Comparison of ENCODE assay signal across 16 cellular contexts in genomic region chr2:27095427-27095744, GRCh38. TPM values are rescaled to one million over a fixed set of nuclear protein-coding genes. Genes with fewer than 3 reads are reported as not detected.
DNase-seq lines count a peak whose midpoint lies in the region; ATAC-seq, FAIRE-seq and TF ChIP-seq lines count a peak whose summit lies in the region.
"Had no signal": no experiment of that assay in that cellular context is flagged by ENCODE, and none has a peak within 500 bp of the region (broad histone marks: within the 10 kb centered on the region; RNA-seq: fewer than 3 reads in every experiment).

No MANE protein-coding gene starts in this region.

- H3K9me3 Mint-ChIP-seq in Caco-2 (ENCODE audit: unreplicated experiment) (no peaks in the 10 kb centered on the region), memory B cell (no peaks in the 10 kb centered on the region)
- H3K9me3 Mint-ChIP-seq: activated naive CD4-positive, alpha-beta T cell treated with anti-CD3 and anti-CD28 coated beads, Interleukin-2, amount 50 U/mL, for 72 hours had no signal

- H3K27me3 ChIP-seq in Caco-2 (replicated peaks; ENCODE audit: control insufficient read depth, insufficient read depth, low read length) = no peaks in the 10 kb centered on the region
- H3K27me3 ChIP-seq in SU-DHL-6 (ENCODE audit: low read length) = no peaks in the 10 kb centered on the region
- H3K27me3 ChIP-seq in small intestine (ENCODE audit: control insufficient read depth in 2 of 2, insufficient read depth in 2 of 2, low read length in 2 of 2) = no peaks in the 10 kb centered on the region
- H3K27me3 ChIP-seq: brain microvascular endothelial cell, gastroesophageal sphincter, ovary had no signal

- WGBS in small intestine, 3 donors = 75 to 91% (median 83%) methylated on average over 2 of the region's 2 CpGs

- H4K20me1 ChIP-seq in SU-DHL-6 (ENCODE audit: low read depth, low read length) = no peaks in the 10 kb centered on the region

- no peak for ATAC-seq in memory B cell (ENCODE audit: low read depth)

- H3K9ac ChIP-seq in SU-DHL-6 (ENCODE audit: low read length) = no peak overlapping the region

- CTCF ChIA-PET in Caco-2 (lab: Charles Lee) = interaction anchor here (0.9 to 5.6 kb wide), 3 partner anchors 45 to 184 kb away, joined by 3 to 43 read pairs (median 4); no protein-coding TSS in a partner anchor

- POLR2A ChIA-PET in Caco-2 (lab: Charles Lee) = interaction anchor here (0.6 kb wide), 1 partner anchor 8 kb away, joined by 4 read pairs; no protein-coding TSS in a partner anchor

- DNase-seq in Caco-2 (no peak), memory B cell (ENCODE audit: low spot score in 2 of 2) (no peak), NCI-H128 (lab: John Stamatoyannopoulos, UW; ENCODE audit: unreplicated experiment) (no peak), small intestine (no peak)
- DNase-seq in stimulated activated naive CD4-positive, alpha-beta T cell (lab: John Stamatoyannopoulos, UW) = no peak
- DNase-seq: brain microvascular endothelial cell; NCI-H1105; stimulated activated CD4-positive, alpha-beta T cell treated with anti-CD3 and anti-CD28 coated beads, Interleukin-2, amount 100 ng/mL, for 48 hours had no signal

- no peaks in the 10 kb centered on the region for H3K79me2 ChIP-seq in SU-DHL-6 (ENCODE audit: insufficient read depth, low read length)

- H3K4me1 Mint-ChIP-seq in Caco-2 (ENCODE audit: low read depth, unreplicated experiment) (peaks cover 11% of the 10 kb centered on the region), memory B cell (peaks cover 5% of the 10 kb centered on the region)

- H3K27ac Mint-ChIP-seq in Caco-2 (ENCODE audit: unreplicated experiment) (no peak overlapping the region), memory B cell (no peak overlapping the region)
- H3K27ac Mint-ChIP-seq: activated naive CD4-positive, alpha-beta T cell treated with anti-CD3 and anti-CD28 coated beads, Interleukin-2, amount 50 U/mL, for 72 hours had no signal

- peak overlapping the region; percentile 64 for H3K4me3 Mint-ChIP-seq in Caco-2 (ENCODE audit: unreplicated experiment)
- H3K4me3 Mint-ChIP-seq in memory B cell = peak overlapping the region; percentile 76

- H3K36me3 ChIP-seq in Caco-2 (ENCODE audit: control insufficient read depth, insufficient read depth, low read length) (no peaks in the 10 kb centered on the region), SU-DHL-6 (ENCODE audit: low read length) (no peaks in the 10 kb centered on the region), small intestine (ENCODE audit: control insufficient read depth in 2 of 2, insufficient read depth in 2 of 2, low read length in 2 of 2) (peaks cover under 1 to 25% of the 10 kb centered on the region in 2 donors)
- H3K36me3 ChIP-seq: brain microvascular endothelial cell, ovary, thoracic aorta had no signal

- H3K9me2 ChIP-seq in SU-DHL-6 (replicated peaks; ENCODE audit: insufficient read depth, low read length) = no peaks in the 10 kb centered on the region

- intact Hi-C loops in Caco-2 (cut with micrococcal nuclease; ENCODE audit: unreplicated experiment) = loop anchor here (5.0 to 10.0 kb wide), 2 partner anchors 117 to 189 kb away; partner anchors contain the start of genes ATRAID, SLC5A6 and TRIM54

- H3K9me3 ChIP-seq in Caco-2 (no peaks in the 10 kb centered on the region), SU-DHL-6 (ENCODE audit: insufficient read depth, low read length) (no peaks in the 10 kb centered on the region), small intestine (ENCODE audit: control insufficient read depth, low read depth) (no peaks in the 10 kb centered on the region)
- H3K9me3 ChIP-seq: gastroesophageal sphincter, ovary, thoracic aorta had no signal

- H3K27ac ChIP-seq in SU-DHL-6 (ENCODE audit: low read depth, low read length) (no peak overlapping the region), small intestine (ENCODE audit: low read depth in 1 of 2, low read length in 1 of 2) (no peak overlapping the region)
- H3K27ac ChIP-seq: brain microvascular endothelial cell, epithelial cell of prostate, gastroesophageal sphincter, KMS-11, ovary, thoracic aorta had no signal

- H3F3A ChIP-seq in SU-DHL-6 (ENCODE audit: insufficient read depth) = no peaks in the 10 kb centered on the region

- no peak overlapping the region for H3K4me3 ChIP-seq in Caco-2 (ENCODE audit: low read depth, low read length)
- H3K4me3 ChIP-seq in SU-DHL-6 (ENCODE audit: insufficient read depth, low read length, poor library complexity, severe bottlenecking) = no peak overlapping the region
- no peak overlapping the region for H3K4me3 ChIP-seq in small intestine (ENCODE audit: low read depth in 1 of 2, low read length in 2 of 2)

- peaks cover 30% of the 10 kb centered on the region for H3K4me1 ChIP-seq in Caco-2
- peaks cover 0 to 11% of the 10 kb centered on the region in 2 donors for H3K4me1 ChIP-seq in small intestine (ENCODE audit: control insufficient read depth in 2 of 2, insufficient read depth in 1 of 2, low read depth in 1 of 2, low read length in 1 of 2)

- no peak for TF ChIP-seq CTCF in Caco-2 (IDR thresholded peaks at IDR 0.05; ENCODE audit: insufficient read depth in 1 of 2, low read depth in 1 of 2, low read length in 1 of 2, severe bottlenecking in 1 of 2, unreplicated experiment in 1 of 2)
- TF ChIP-seq CTCF in SU-DHL-6 (IDR thresholded peaks at IDR 0.05; ENCODE audit: insufficient read depth, low read length, poor library complexity, severe bottlenecking) = no peak

- no TSS peak for BruUV-seq in Caco-2 (replicated peaks; lab: Mats Ljungman, UMichigan)

- H3K36me3 Mint-ChIP-seq in Caco-2 (ENCODE audit: insufficient read depth, unreplicated experiment) (no peaks in the 10 kb centered on the region), memory B cell (no peaks in the 10 kb centered on the region)
- H3K36me3 Mint-ChIP-seq: activated naive CD4-positive, alpha-beta T cell treated with anti-CD3 and anti-CD28 coated beads, Interleukin-2, amount 50 U/mL, for 72 hours had no signal

- peak overlapping the region; percentile 96 for H2AFZ ChIP-seq in SU-DHL-6 (ENCODE audit: low read depth, low read length, severe bottlenecking)

- H3K4me2 ChIP-seq in SU-DHL-6 (ENCODE audit: low read depth, low read length, poor library complexity, severe bottlenecking) = no peak overlapping the region
- H3K4me2 ChIP-seq: KMS-11 had no signal

- no peaks in the 10 kb centered on the region for H3K27me3 Mint-ChIP-seq in Caco-2 (ENCODE audit: insufficient read depth, unreplicated experiment)
- no peaks in the 10 kb centered on the region for H3K27me3 Mint-ChIP-seq in memory B cell

- no peak for FAIRE-seq in small intestine (lab: Jason Lieb, UNC)
- FAIRE-seq: TTC549 had no signal

RNA-seq across cellular contexts. Expression of gene KHK, which starts 8.8 kb away (rescaled TPM):
- total RNA-seq in Caco-2 (2022) = 7.9 and 9.3 TPM in 2 replicates
- polyA plus RNA-seq in small intestine = 100 to 1,000 TPM; 225 to 643 (median 533) TPM

RNA-seq across cellular contexts. Expression of gene EMILIN1, which starts 17.0 kb away (rescaled TPM):
- 0.30 and 0.43 TPM in 2 replicates for total RNA-seq in Caco-2 (2022)
- 10 to 100 TPM in 1 of 3 donors, 1 to 10 TPM in 1, under 1 TPM in 1; 0.67 to 23.0 (median 3.8) TPM for polyA plus RNA-seq in small intestine

RNA-seq across cellular contexts. Expression of gene CGREF1, which starts 23.5 kb away (rescaled TPM):
- 4.4 and 5.0 TPM in 2 replicates for total RNA-seq in Caco-2 (2022)
- polyA plus RNA-seq in small intestine = 1 to 10 TPM; 3.8 to 5.2 (median 3.8) TPM

RNA-seq across cellular contexts. Expression of gene OST4, which starts 23.9 kb away (rescaled TPM):
- 237 and 249 TPM in 2 replicates for total RNA-seq in Caco-2 (2022)
- polyA plus RNA-seq in small intestine = 100 to 1,000 TPM; 386 to 477 (median 407) TPM

RNA-seq across cellular contexts. Expression of gene ABHD1, which starts 28.2 kb away (rescaled TPM):
- 0.18 and 0.23 TPM in 2 replicates for total RNA-seq in Caco-2 (2022)
- under 1 TPM in 1 of 3 donors, not detected in 2; 0.25 TPM for polyA plus RNA-seq in small intestine
